ENCODE assay signal across 28 cellular contexts in genomic region chr6:150787429-150787828, GRCh38.
"Had no signal": no experiment of that assay in that cellular context is flagged by ENCODE, and none has a peak within 500 bp of the region (broad histone marks: within the 10 kb centered on the region; RNA-seq: fewer than 3 reads in every experiment).

No MANE protein-coding gene starts in this region.

- H3K4me3 ChIP-seq: ascending aorta, body of pancreas, Peyer's patch had no signal

- H3K4me3 Mint-ChIP-seq: activated CD8-positive, alpha-beta memory T cell treated with anti-CD3 and anti-CD28 coated beads, Interleukin-2, amount 10 ng/mL, durations not matched to agents 7 days and 5 days; activated naive CD8-positive, alpha-beta T cell treated with anti-CD3 and anti-CD28 coated beads, Interleukin-2, amount 50 U/mL, for 24 hours; activated T-cell treated with anti-CD3 and anti-CD28 coated beads, Interleukin-2, amount 50 U/mL, for 24 hours; activated T-helper 1 cell treated with anti-CD3 and anti-CD28 coated beads, Interleukin-12 subunit alpha, Interleukin-12 subunit beta, Interleukin-2, Interleukin-4 antibody, amounts not matched to agents 30 ng/mL and 10 ng/mL and 1 ng/mL, durations not matched to agents 14 hours and 24 hours and 36 hours; T-helper 1 cell treated with Interleukin-12 subunit alpha and Interleukin-12 subunit beta and Interleukin-4 antibody, amounts not matched to agents 30 μg/mL and 1 μg/mL, for 36 hours; WTC11 had no signal

- ATAC-seq: activated CD8-positive, alpha-beta memory T cell treated with anti-CD3 and anti-CD28 coated beads, Interleukin-2, amount 10 ng/mL, durations not matched to agents 7 days and 5 days; activated naive CD4-positive, alpha-beta T cell treated with anti-CD3 and anti-CD28 coated beads, Interleukin-2, amount 50 U/mL, for 72 hours; activated naive CD8-positive, alpha-beta T cell treated with anti-CD3 and anti-CD28 coated beads, Interleukin-2, amount 50 U/mL, for 24 hours; body of pancreas; WTC11 had no signal

- H3K9me3 Mint-ChIP-seq: activated naive CD4-positive, alpha-beta T cell treated with anti-CD3 and anti-CD28 coated beads, Interleukin-2, amount 50 U/mL, for 72 hours; activated T-cell treated with anti-CD3 and anti-CD28 coated beads, Interleukin-2, amount 50 U/mL, for 24 hours; activated T-helper 1 cell treated with anti-CD3 and anti-CD28 coated beads, Interleukin-12 subunit alpha, Interleukin-12 subunit beta, Interleukin-2, Interleukin-4 antibody, amounts not matched to agents 30 ng/mL and 10 ng/mL and 1 ng/mL, durations not matched to agents 14 hours and 24 hours and 36 hours; T-helper 1 cell treated with Interleukin-12 subunit alpha and Interleukin-12 subunit beta and Interleukin-4 antibody, amounts not matched to agents 30 μg/mL and 1 μg/mL, for 36 hours; WTC11 had no signal

- H3K27me3 ChIP-seq: ascending aorta, body of pancreas, Peyer's patch had no signal

- H3K4me1 ChIP-seq: ascending aorta, body of pancreas, Peyer's patch had no signal

- H3K27ac Mint-ChIP-seq: activated CD8-positive, alpha-beta memory T cell treated with anti-CD3 and anti-CD28 coated beads, Interleukin-2, amount 10 ng/mL, durations not matched to agents 7 days and 5 days; activated naive CD4-positive, alpha-beta T cell treated with anti-CD3 and anti-CD28 coated beads, Interleukin-2, amount 50 U/mL, for 72 hours; activated naive CD8-positive, alpha-beta T cell treated with anti-CD3 and anti-CD28 coated beads, Interleukin-2, amount 50 U/mL, for 24 hours; activated T-cell treated with anti-CD3 and anti-CD28 coated beads, Interleukin-2, amount 50 U/mL, for 24 hours; activated T-helper 1 cell treated with anti-CD3 and anti-CD28 coated beads, Interleukin-12 subunit alpha, Interleukin-12 subunit beta, Interleukin-2, Interleukin-4 antibody, amounts not matched to agents 30 ng/mL and 10 ng/mL and 1 ng/mL, durations not matched to agents 14 hours and 24 hours and 36 hours; T-helper 1 cell treated with Interleukin-12 subunit alpha and Interleukin-12 subunit beta and Interleukin-4 antibody, amounts not matched to agents 30 μg/mL and 1 μg/mL, for 36 hours; WTC11 had no signal

- H3K4me1 Mint-ChIP-seq: activated CD8-positive, alpha-beta memory T cell treated with anti-CD3 and anti-CD28 coated beads, Interleukin-2, amount 10 ng/mL, durations not matched to agents 7 days and 5 days; activated naive CD8-positive, alpha-beta T cell treated with anti-CD3 and anti-CD28 coated beads, Interleukin-2, amount 50 U/mL, for 24 hours; WTC11 had no signal

- H3K36me3 Mint-ChIP-seq: WTC11 had no signal

- H3K9me3 ChIP-seq: ascending aorta, Peyer's patch had no signal

- H3K27ac ChIP-seq: ascending aorta, body of pancreas, Peyer's patch, RWPE1 had no signal

- DNase-seq: activated CD4-positive, alpha-beta T cell treated with anti-CD3 and anti-CD28 coated beads for 48 hours; activated CD4-positive, alpha-beta T cell treated with anti-CD3 and anti-CD28 coated beads, Interleukin-2, amount 50 U/mL, for 48 hours; activated CD4-positive, CD25-positive, alpha-beta regulatory T cell treated with anti-CD3 and anti-CD28 coated beads, Interleukin-2, amount 50 U/mL, for 72 hours; activated CD8-positive, alpha-beta memory T cell treated with anti-CD3 and anti-CD28 coated beads, Interleukin-2, amount 10 ng/mL, durations not matched to agents 7 days and 5 days; activated effector memory CD4-positive, alpha-beta T cell treated with Interleukin-2 at 50 U/mL for 16 hours; activated naive CD4-positive, alpha-beta T cell; activated naive CD8-positive, alpha-beta T cell treated with anti-CD3 and anti-CD28 coated beads, Interleukin-2, amount 50 U/mL, for 24 hours; activated T-cell treated with anti-CD3 and anti-CD28 coated beads, Interleukin-2, amount 50 U/mL, for 24 hours; amniotic stem cell; body of pancreas; IMR-90; Kasumi-1; NCI-H1092; NCI-H1417; NCI-H1930; NCI-H2171; NCI-H446 treated with DMSO at 0.1 percent for 48 hours; NCI-H524 treated with DMSO at 0.1 percent for 48 hours; NCI-H82; Peyer's patch; SHP77; T-helper 9 cell had no signal

- H3K36me3 ChIP-seq: Peyer's patch had no signal
